12 cellular contexts compared by ENCODE assay signal in the genomic region with DNA sequence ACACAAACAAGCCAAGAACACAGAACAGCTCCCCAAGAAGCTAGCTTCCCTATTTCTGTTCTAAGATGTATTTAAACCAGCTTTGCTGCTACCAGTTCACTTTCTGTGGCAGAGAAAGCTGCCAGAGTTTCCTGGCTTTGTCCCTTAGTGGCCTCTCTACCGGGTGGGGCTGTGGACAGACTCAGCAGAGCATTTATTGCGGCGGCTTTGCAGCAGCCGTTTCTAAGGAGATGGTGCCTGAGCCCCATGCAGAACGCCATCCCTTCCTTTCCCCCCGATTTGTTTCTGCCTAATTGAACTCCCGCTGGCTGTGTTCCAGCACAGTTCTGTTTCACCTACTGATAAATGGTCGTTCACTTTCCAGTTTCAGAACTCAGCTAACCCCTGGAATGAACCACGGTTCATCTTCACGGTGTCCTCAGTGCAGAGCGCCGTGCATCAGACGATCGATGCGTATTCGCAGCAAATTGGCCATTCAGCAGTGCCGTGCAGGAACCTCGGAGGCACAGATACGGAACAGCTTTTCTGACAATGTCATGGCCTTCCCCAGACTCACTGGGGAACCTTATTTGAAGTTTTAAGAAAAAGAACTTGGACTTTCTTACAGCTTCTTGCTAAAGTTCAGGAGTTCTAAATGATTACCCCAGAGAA. TPM values are rescaled to one million over a fixed set of nuclear protein-coding genes. Genes with fewer than 3 reads are reported as not detected.
DNase-seq lines count a peak whose midpoint lies in the region; ATAC-seq and TF ChIP-seq lines count a peak whose summit lies in the region.
"Had no signal": no experiment of that assay in that cellular context is flagged by ENCODE, and none has a peak within 500 bp of the region (broad histone marks: within the 10 kb centered on the region; RNA-seq: fewer than 3 reads in every experiment).

No MANE protein-coding gene starts in this region.

- H3K4me1 ChIP-seq in MM.1S (ENCODE audit: low read length), result no peaks in the 10 kb centered on the region
- H3K4me1 ChIP-seq: left lung had no signal

- peaks cover 20% of the 10 kb centered on the region for H3K4me1 Mint-ChIP-seq in stimulated activated memory B cell treated with anti-CD40 and anti-IgM and Interleukin-4, amounts not matched to agents 10 μg/mL and 1 μg/mL and 100 μg/mL, for 72 hours
- no peaks in the 10 kb centered on the region for H3K4me1 Mint-ChIP-seq in activated CD4-positive, alpha-beta T cell treated with anti-CD3 and anti-CD28 coated beads, Interleukin-2, amount 10 ng/mL, durations not matched to agents 7 days and 5 days

- no peak overlapping the region for H2AFZ ChIP-seq in MM.1S (ENCODE audit: low read length)

- peak overlapping the region; percentile 66 for H3K4me3 Mint-ChIP-seq in stimulated activated memory B cell treated with anti-CD40 and anti-IgM and Interleukin-4, amounts not matched to agents 10 μg/mL and 1 μg/mL and 100 μg/mL, for 72 hours
- no peak overlapping the region for H3K4me3 Mint-ChIP-seq in activated CD4-positive, alpha-beta T cell treated with anti-CD3 and anti-CD28 coated beads, Interleukin-2, amount 10 ng/mL, durations not matched to agents 7 days and 5 days
- H3K4me3 Mint-ChIP-seq: T-helper 1 cell treated with Interleukin-12 subunit alpha and Interleukin-12 subunit beta and Interleukin-4 antibody, amounts not matched to agents 30 μg/mL and 1 μg/mL, for 36 hours had no signal

- no peaks in the 10 kb centered on the region for H3K79me2 ChIP-seq in MM.1S (ENCODE audit: low read length)

- peak overlapping the region; percentile 65 for H3K27ac Mint-ChIP-seq in stimulated activated memory B cell treated with anti-CD40 and anti-IgM and Interleukin-4, amounts not matched to agents 10 μg/mL and 1 μg/mL and 100 μg/mL, for 72 hours
- H3K27ac Mint-ChIP-seq in activated CD4-positive, alpha-beta T cell treated with anti-CD3 and anti-CD28 coated beads, Interleukin-2, amount 10 ng/mL, durations not matched to agents 7 days and 5 days, result no peak overlapping the region
- H3K27ac Mint-ChIP-seq: T-helper 1 cell treated with Interleukin-12 subunit alpha and Interleukin-12 subunit beta and Interleukin-4 antibody, amounts not matched to agents 30 μg/mL and 1 μg/mL, for 36 hours had no signal

- no peak overlapping the region for H3K4me3 ChIP-seq in MM.1S (ENCODE audit: low read length)
- H3K4me3 ChIP-seq: left lung had no signal

- CTCF ChIA-PET in activated CD4-positive, alpha-beta T cell treated with anti-CD3 and anti-CD28 coated beads, Interleukin-2, amount 10 ng/mL, durations not matched to agents 7 days and 5 days (lab: Charles Lee), result interaction anchor here (1.1 kb wide), 1 partner anchor 16 kb away, joined by 4 read pairs; no protein-coding TSS in a partner anchor

- H3K27me3 Mint-ChIP-seq in stimulated activated memory B cell treated with anti-CD40 and anti-IgM and Interleukin-4, amounts not matched to agents 10 μg/mL and 1 μg/mL and 100 μg/mL, for 72 hours, result peaks cover 3% of the 10 kb centered on the region
- peaks cover 8% of the 10 kb centered on the region for H3K27me3 Mint-ChIP-seq in activated CD4-positive, alpha-beta T cell treated with anti-CD3 and anti-CD28 coated beads, Interleukin-2, amount 10 ng/mL, durations not matched to agents 7 days and 5 days

- no peaks in the 10 kb centered on the region for H3K36me3 ChIP-seq in MM.1S (replicated peaks; ENCODE audit: insufficient read depth, low read length)
- H3K36me3 ChIP-seq: left lung had no signal

- H3K27me3 ChIP-seq in MM.1S (replicated peaks; ENCODE audit: insufficient read depth, low read length), result no peaks in the 10 kb centered on the region

- peaks cover 5% of the 10 kb centered on the region for H3K9me3 Mint-ChIP-seq in stimulated activated memory B cell treated with anti-CD40 and anti-IgM and Interleukin-4, amounts not matched to agents 10 μg/mL and 1 μg/mL and 100 μg/mL, for 72 hours
- H3K9me3 Mint-ChIP-seq in activated CD4-positive, alpha-beta T cell treated with anti-CD3 and anti-CD28 coated beads, Interleukin-2, amount 10 ng/mL, durations not matched to agents 7 days and 5 days, result peaks cover 17% of the 10 kb centered on the region

- no peak overlapping the region for H3K27ac ChIP-seq in MM.1S (ENCODE audit: low read length)
- H3K27ac ChIP-seq: KMS-11, left lung had no signal

- no peaks in the 10 kb centered on the region for H3K9me3 ChIP-seq in MM.1S (replicated peaks; ENCODE audit: insufficient read depth, low read length)

- no peaks in the 10 kb centered on the region for H4K20me1 ChIP-seq in MM.1S (ENCODE audit: insufficient read depth, low read length)

- H3K9ac ChIP-seq in MM.1S (ENCODE audit: low read length), result no peak overlapping the region
- H3K9ac ChIP-seq: KMS-11 had no signal

- no peak overlapping the region for H3K4me2 ChIP-seq in MM.1S (ENCODE audit: low read depth, low read length)
- H3K4me2 ChIP-seq: KMS-11 had no signal

- intact Hi-C loops in head of caudate nucleus (cut with DNase I), result no loop called here

- DNase-seq in NOMO-1 treated with DMSO at 0.1 percent for 48 hours (lab: John Stamatoyannopoulos, UW; ENCODE audit: unreplicated experiment) (peak; percentile 76), head of caudate nucleus (peak; percentile 39 to 83 (median 63)), MM.1S (no peak), NCI-H2171 (lab: John Stamatoyannopoulos, UW) (no peak)
- DNase-seq in activated CD4-positive, alpha-beta T cell treated with anti-CD3 and anti-CD28 coated beads, Interleukin-2, amount 10 ng/mL, durations not matched to agents 7 days and 5 days, result no peak
- DNase-seq: activated CD8-positive, alpha-beta memory T cell treated with anti-CD3 and anti-CD28 coated beads, Interleukin-2, amount 50 U/mL, for 4 hours; left lung; NCI-H524 treated with DMSO at 0.1 percent for 48 hours had no signal

- TF ChIP-seq CTCF in MM.1S (IDR thresholded peaks at IDR 0.05; ENCODE audit: low read length), result no peak

- POLR2A ChIA-PET in activated CD4-positive, alpha-beta T cell treated with anti-CD3 and anti-CD28 coated beads, Interleukin-2, amount 10 ng/mL, durations not matched to agents 7 days and 5 days (lab: Charles Lee), result no interaction called here

- peak; percentile 36 for ATAC-seq in GM21619 (IDR thresholded peaks at IDR 0.05; ENCODE audit: unreplicated experiment)
- peak; percentile 59 for ATAC-seq in stimulated activated memory B cell treated with anti-CD40 and anti-IgM and Interleukin-4, amounts not matched to agents 10 μg/mL and 1 μg/mL and 100 μg/mL, for 72 hours

- no peaks in the 10 kb centered on the region for H3K36me3 Mint-ChIP-seq in stimulated activated memory B cell treated with anti-CD40 and anti-IgM and Interleukin-4, amounts not matched to agents 10 μg/mL and 1 μg/mL and 100 μg/mL, for 72 hours
- peaks cover 10% of the 10 kb centered on the region for H3K36me3 Mint-ChIP-seq in activated CD4-positive, alpha-beta T cell treated with anti-CD3 and anti-CD28 coated beads, Interleukin-2, amount 10 ng/mL, durations not matched to agents 7 days and 5 days (ENCODE audit: low read depth)

- H3F3A ChIP-seq in MM.1S (ENCODE audit: insufficient read depth, low read length), result no peaks in the 10 kb centered on the region

- H3K9me2 ChIP-seq in MM.1S (replicated peaks; ENCODE audit: insufficient read depth, low read length), result no peaks in the 10 kb centered on the region

RNA-seq across cellular contexts. Expression of a gene that starts 33.9 kb away (rescaled TPM):
- 10 to 100 TPM; 31.9 to 32.3 TPM for total RNA-seq in activated CD4-positive, alpha-beta T cell treated with anti-CD3 and anti-CD28 coated beads, Interleukin-2, amount 10 ng/mL, durations not matched to agents 7 days and 5 days

Comparison
In these comparisons a context has a peak if more than half of its experiments do, and no peak if none do; other contexts are left out.
1. DNase-seq: peak in NOMO-1 treated with DMSO at 0.1 percent for 48 hours (single experiment) and head of caudate nucleus (42 of 42); none in MM.1S (single experiment), activated CD4-positive, alpha-beta T cell treated with anti-CD3 and anti-CD28 coated beads, Interleukin-2, amount 10 ng/mL, durations not matched to agents 7 days and 5 days (single experiment) and NCI-H2171 (single experiment).